In genomic region chr11:71076021-71076420, GRCh38 we compare ENCODE assay signal across 12 cellular contexts.
DNase-seq lines count a peak whose midpoint lies in the region; ATAC-seq and TF ChIP-seq lines count a peak whose summit lies in the region.
"Had no signal": no experiment of that assay in that cellular context is flagged by ENCODE, and none has a peak within 500 bp of the region (broad histone marks: within the 10 kb centered on the region; RNA-seq: fewer than 3 reads in every experiment).

No MANE protein-coding gene starts in this region.

- peak; percentile 25; the same call in 1 of the 3 replicates for ATAC-seq in RWPE2 (ENCODE audit: low read depth)
- no peak for ATAC-seq in HG03280 (IDR thresholded peaks at IDR 0.05; ENCODE audit: unreplicated experiment)
- no peak for ATAC-seq in HG03442 (IDR thresholded peaks at IDR 0.05; ENCODE audit: unreplicated experiment)

- H3K27me3 ChIP-seq in RWPE2 (ENCODE audit: insufficient read depth, poor library complexity, severe bottlenecking), result no peaks in the 10 kb centered on the region

- TF ChIP-seq CTCF in RWPE2 (IDR thresholded peaks at IDR 0.05; ENCODE audit: poor library complexity, severe bottlenecking) (no peak), epithelial cell of esophagus (IDR thresholded peaks at IDR 0.05; ENCODE audit: insufficient read depth, low read depth, low read length, missing control alignments) (no peak)

- H3K4me1 ChIP-seq in RWPE2 (ENCODE audit: insufficient read depth, poor library complexity, severe bottlenecking), result no peaks in the 10 kb centered on the region

- H3K27ac ChIP-seq in RWPE2 (ENCODE audit: poor library complexity, severe bottlenecking), result no peak overlapping the region

- no peaks in the 10 kb centered on the region for H3K36me3 ChIP-seq in RWPE2 (ENCODE audit: low read depth)

- DNase-seq in Daoy (ENCODE audit: low read depth), result peak; percentile 54
- DNase-seq in RWPE2 (ENCODE audit: low spot score), result no peak
- peak; percentile 7 for DNase-seq in epithelial cell of esophagus (ENCODE audit: low read depth)
- DNase-seq in renal cortical epithelial cell (ENCODE audit: low read depth), result peak; percentile 34
- DNase-seq in cerebellum (ENCODE audit: low spot score), result no peak
- DNase-seq: C1 segment of cervical spinal cord; CD4-positive, alpha-beta T cell; DMS79; GDM1; HCEC 1CT had no signal

- H3K4me3 ChIP-seq in RWPE2 (ENCODE audit: severe bottlenecking) (no peak overlapping the region), epithelial cell of esophagus (ENCODE audit: low read length) (no peak overlapping the region)

- H3K9me3 ChIP-seq in RWPE2 (ENCODE audit: severe bottlenecking), result no peaks in the 10 kb centered on the region

Comparison
In these comparisons a context has a peak if more than half of its experiments do, and no peak if none do; other contexts are left out.
1. DNase-seq: peak in Daoy (single experiment), epithelial cell of esophagus (single experiment) and renal cortical epithelial cell (single experiment); none in RWPE2 (single experiment) and cerebellum (single experiment).